Comparison of ENCODE assay signal across 8 cellular contexts in the genomic region with DNA sequence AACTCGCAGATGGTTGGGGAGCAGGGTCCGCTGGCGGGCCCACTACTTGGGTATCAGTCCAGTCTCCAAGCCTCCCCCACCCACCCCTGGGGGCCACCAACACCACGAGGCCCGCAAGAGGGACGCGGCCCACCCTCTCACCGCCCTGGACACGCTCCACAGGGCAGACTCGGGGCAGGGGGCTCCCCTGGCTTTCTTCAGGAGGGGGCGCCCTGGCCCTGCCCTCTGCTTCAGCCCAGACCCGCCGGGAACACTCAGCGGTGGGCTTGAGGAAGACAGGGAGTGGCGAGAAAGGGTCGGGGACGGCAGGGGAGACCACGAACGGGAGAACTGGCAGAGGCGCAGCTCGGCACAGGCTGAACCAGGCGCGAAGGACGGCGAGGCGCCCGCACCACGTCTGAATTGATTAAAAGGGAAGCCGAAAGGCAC.
DNase-seq lines count a peak whose midpoint lies in the region; TF ChIP-seq lines count a peak whose summit lies in the region.

No MANE protein-coding gene starts in this region.

- H2AFZ ChIP-seq in SU-DHL-6 (ENCODE audit: low read depth, low read length, severe bottlenecking), result no peak overlapping the region

- no peaks in the 10 kb centered on the region for H3K27me3 ChIP-seq in SU-DHL-6 (ENCODE audit: low read length)

- H3F3A ChIP-seq in SU-DHL-6 (ENCODE audit: insufficient read depth), result peaks cover 50% of the 10 kb centered on the region

- H3K9ac ChIP-seq in SU-DHL-6 (ENCODE audit: low read length), result peak overlapping the region; percentile 92

- peaks cover 14% of the 10 kb centered on the region for H3K36me3 ChIP-seq in SU-DHL-6 (ENCODE audit: low read length)

- H3K4me3 ChIP-seq in SU-DHL-6 (ENCODE audit: insufficient read depth, low read length, poor library complexity, severe bottlenecking) (peak overlapping the region; percentile 90), epithelial cell of esophagus (ENCODE audit: low read length) (peak overlapping the region; percentile 54)

- H3K27ac ChIP-seq in SU-DHL-6 (ENCODE audit: low read depth, low read length), result peak overlapping the region; percentile 96

- H3K9me3 ChIP-seq in SU-DHL-6 (ENCODE audit: insufficient read depth, low read length), result no peaks in the 10 kb centered on the region

- peak overlapping the region; percentile 100 for H3K4me2 ChIP-seq in SU-DHL-6 (ENCODE audit: low read depth, low read length, poor library complexity, severe bottlenecking)

- peak; percentile 67 for DNase-seq in activated effector memory CD4-positive, alpha-beta T cell treated with anti-CD3 and anti-CD28 coated beads, Interleukin-2, amount 50 U/mL, for 16 hours
- DNase-seq in activated effector memory CD4-positive, alpha-beta T cell treated with Interleukin-2 at 50 U/mL for 16 hours, result no peak
- DNase-seq in epithelial cell of esophagus (ENCODE audit: low read depth) (no peak), retina (peak; percentile 87), NCI-H146 (lab: John Stamatoyannopoulos, UW) (no peak), D341Med (ENCODE audit: low spot score) (no peak), medulla oblongata (ENCODE audit: extremely low spot score) (no peak)

- peaks cover 86% of the 10 kb centered on the region for H3K79me2 ChIP-seq in SU-DHL-6 (ENCODE audit: insufficient read depth, low read length)

- TF ChIP-seq CTCF in SU-DHL-6 (IDR thresholded peaks at IDR 0.05; ENCODE audit: insufficient read depth, low read length, poor library complexity, severe bottlenecking), result no peak
- no peak for TF ChIP-seq CTCF in epithelial cell of esophagus (IDR thresholded peaks at IDR 0.05; ENCODE audit: insufficient read depth, low read depth, low read length, missing control alignments)

- H3K9me2 ChIP-seq in SU-DHL-6 (replicated peaks; ENCODE audit: insufficient read depth, low read length), result no peaks in the 10 kb centered on the region

- peaks cover 11% of the 10 kb centered on the region; the same call in 1 of the 2 replicates for H4K20me1 ChIP-seq in SU-DHL-6 (ENCODE audit: low read depth, low read length)

Comparison
In these comparisons a context has a peak if more than half of its experiments do, and no peak if none do; other contexts are left out.
1. DNase-seq: peak in activated effector memory CD4-positive, alpha-beta T cell treated with anti-CD3 and anti-CD28 coated beads, Interleukin-2, amount 50 U/mL, for 16 hours (single experiment) and retina (single experiment); none in activated effector memory CD4-positive, alpha-beta T cell treated with Interleukin-2 at 50 U/mL for 16 hours (single experiment), epithelial cell of esophagus (single experiment), NCI-H146 (single experiment), D341Med (single experiment) and medulla oblongata (single experiment).